ENCODE assay signal across 17 cellular contexts in genomic region chr1:235741294-235741693, GRCh38.
DNase-seq lines count a peak whose midpoint lies in the region; ATAC-seq and TF ChIP-seq lines count a peak whose summit lies in the region.
"Had no signal": no experiment of that assay in that cellular context is flagged by ENCODE, and none has a peak within 500 bp of the region (broad histone marks: within the 10 kb centered on the region; RNA-seq: fewer than 3 reads in every experiment).

No MANE protein-coding gene starts in this region.

- TF ChIP-seq CTCF in AG10803 (conservative IDR thresholded peaks at IDR 0.05; ENCODE audit: low read length): no peak

- 72 to 79% methylated on average over 3 to 4 of the region's 5 CpGs for WGBS in mesodermal cell (ENCODE audit: insufficient coverage in 2 of 2), 2 experiments

- H3K4me1 ChIP-seq in mesodermal cell (ENCODE audit: control insufficient read depth, insufficient read depth, low read length, poor library complexity, severe bottlenecking): no peaks in the 10 kb centered on the region
- H3K4me1 ChIP-seq: uterus had no signal

- H3K9me3 ChIP-seq in mesodermal cell (ENCODE audit: control insufficient read depth, low read length): no peaks in the 10 kb centered on the region
- H3K9me3 ChIP-seq: BE2C, uterus had no signal

- H3K4me3 ChIP-seq in AG10803 (ENCODE audit: low read length): no peak overlapping the region
- no peak overlapping the region for H3K4me3 ChIP-seq in mesodermal cell (ENCODE audit: extremely low read depth, insufficient read depth, low read length, poor library complexity, severe bottlenecking)
- H3K4me3 ChIP-seq: GM23338, uterus had no signal

- ATAC-seq in activated T-helper 17 cell treated with anti-CD3 and anti-CD28 coated beads, Interleukin-2, amount 50 U/mL, for 72 hours (replicated peaks): no peak
- no peak for ATAC-seq in HG02970 (IDR thresholded peaks at IDR 0.05; ENCODE audit: low FRiP score, unreplicated experiment)
- ATAC-seq in activated CD8-positive, alpha-beta memory T cell treated with anti-CD3 and anti-CD28 coated beads, Interleukin-2, amount 10 ng/mL, durations not matched to agents 7 days and 5 days: no peak
- ATAC-seq: GM23338 had no signal

- no peaks in the 10 kb centered on the region for H3K27me3 Mint-ChIP-seq in activated T-helper 17 cell treated with anti-CD3 and anti-CD28 coated beads, Interleukin-2, amount 50 U/mL, for 72 hours
- no peaks in the 10 kb centered on the region for H3K27me3 Mint-ChIP-seq in activated CD8-positive, alpha-beta memory T cell treated with anti-CD3 and anti-CD28 coated beads, Interleukin-2, amount 10 ng/mL, durations not matched to agents 7 days and 5 days
- H3K27me3 Mint-ChIP-seq: naive B cell had no signal

- H3K36me3 Mint-ChIP-seq in activated T-helper 17 cell treated with anti-CD3 and anti-CD28 coated beads, Interleukin-2, amount 50 U/mL, for 72 hours (ENCODE audit: low read depth): peaks cover 96% of the 10 kb centered on the region
- H3K36me3 Mint-ChIP-seq in activated CD8-positive, alpha-beta memory T cell treated with anti-CD3 and anti-CD28 coated beads, Interleukin-2, amount 10 ng/mL, durations not matched to agents 7 days and 5 days: peaks cover 51% of the 10 kb centered on the region

- no peak overlapping the region for H3K4me3 Mint-ChIP-seq in activated T-helper 17 cell treated with anti-CD3 and anti-CD28 coated beads, Interleukin-2, amount 50 U/mL, for 72 hours
- H3K4me3 Mint-ChIP-seq in activated CD8-positive, alpha-beta memory T cell treated with anti-CD3 and anti-CD28 coated beads, Interleukin-2, amount 10 ng/mL, durations not matched to agents 7 days and 5 days: no peak overlapping the region
- H3K4me3 Mint-ChIP-seq: activated naive CD4-positive, alpha-beta T cell treated with anti-CD3 and anti-CD28 coated beads for 36 hours; GM23338; immature natural killer cell; naive B cell had no signal

- CTCF ChIA-PET in activated CD8-positive, alpha-beta memory T cell treated with anti-CD3 and anti-CD28 coated beads, Interleukin-2, amount 10 ng/mL, durations not matched to agents 7 days and 5 days (lab: Charles Lee): no interaction called here

- peaks cover 11% of the 10 kb centered on the region for H3K36me3 ChIP-seq in mesodermal cell (ENCODE audit: control insufficient read depth, insufficient read depth, low read length)
- H3K36me3 ChIP-seq: BE2C, uterus had no signal

- DNase-seq in AG10803 (ENCODE audit: low read depth) (peak; percentile 87), NCI-H226 (peak; percentile 62), dedifferentiated amniotic fluid mesenchymal stem cell (ENCODE audit: extremely low spot score) (peak; percentile 69)
- DNase-seq in activated T-cell treated with anti-CD3 and anti-CD28 coated beads, Interleukin-2, amount 50 U/mL, for 48 hours: no peak
- DNase-seq in activated CD8-positive, alpha-beta memory T cell treated with anti-CD3 and anti-CD28 coated beads, Interleukin-2, amount 10 ng/mL, durations not matched to agents 7 days and 5 days: no peak
- DNase-seq: activated naive CD4-positive, alpha-beta T cell treated with anti-CD3 and anti-CD28 coated beads for 36 hours; BE2C; immature natural killer cell; naive B cell; NCI-H1105 treated with DMSO at 0.1 percent for 48 hours; retina; stimulated activated CD4-positive, alpha-beta T cell treated with anti-CD3 and anti-CD28 coated beads, Interleukin-2, amount 100 ng/mL, for 48 hours; uterus had no signal

- peak overlapping the region; percentile 67 for H3K27ac ChIP-seq in mesodermal cell (ENCODE audit: low read depth, low read length, severe bottlenecking)
- H3K27ac ChIP-seq: uterus had no signal

- H3K9me3 Mint-ChIP-seq in activated T-helper 17 cell treated with anti-CD3 and anti-CD28 coated beads, Interleukin-2, amount 50 U/mL, for 72 hours: no peaks in the 10 kb centered on the region
- H3K9me3 Mint-ChIP-seq in activated CD8-positive, alpha-beta memory T cell treated with anti-CD3 and anti-CD28 coated beads, Interleukin-2, amount 10 ng/mL, durations not matched to agents 7 days and 5 days (ENCODE audit: low read depth): no peaks in the 10 kb centered on the region
- H3K9me3 Mint-ChIP-seq: activated naive CD4-positive, alpha-beta T cell treated with anti-CD3 and anti-CD28 coated beads for 36 hours; GM23338; immature natural killer cell; naive B cell had no signal

- peaks cover 3% of the 10 kb centered on the region for H3K4me1 Mint-ChIP-seq in activated T-helper 17 cell treated with anti-CD3 and anti-CD28 coated beads, Interleukin-2, amount 50 U/mL, for 72 hours
- H3K4me1 Mint-ChIP-seq in activated CD8-positive, alpha-beta memory T cell treated with anti-CD3 and anti-CD28 coated beads, Interleukin-2, amount 10 ng/mL, durations not matched to agents 7 days and 5 days: peaks cover 9% of the 10 kb centered on the region
- H3K4me1 Mint-ChIP-seq: immature natural killer cell, naive B cell had no signal

- H3K27ac Mint-ChIP-seq in activated T-helper 17 cell treated with anti-CD3 and anti-CD28 coated beads, Interleukin-2, amount 50 U/mL, for 72 hours: no peak overlapping the region
- H3K27ac Mint-ChIP-seq in activated CD8-positive, alpha-beta memory T cell treated with anti-CD3 and anti-CD28 coated beads, Interleukin-2, amount 10 ng/mL, durations not matched to agents 7 days and 5 days: no peak overlapping the region
- H3K27ac Mint-ChIP-seq: activated naive CD4-positive, alpha-beta T cell treated with anti-CD3 and anti-CD28 coated beads for 36 hours; GM23338 had no signal

Comparison
In these comparisons a context has a peak if more than half of its experiments do, and no peak if none do; other contexts are left out.
1. DNase-seq: peak in AG10803 (single experiment), NCI-H226 (single experiment) and dedifferentiated amniotic fluid mesenchymal stem cell (single experiment); none in activated T-cell treated with anti-CD3 and anti-CD28 coated beads, Interleukin-2, amount 50 U/mL, for 48 hours (0 of 2) and activated CD8-positive, alpha-beta memory T cell treated with anti-CD3 and anti-CD28 coated beads, Interleukin-2, amount 10 ng/mL, durations not matched to agents 7 days and 5 days (single experiment).